Comparison of ENCODE assay signal across 17 cellular contexts in the genomic region with DNA sequence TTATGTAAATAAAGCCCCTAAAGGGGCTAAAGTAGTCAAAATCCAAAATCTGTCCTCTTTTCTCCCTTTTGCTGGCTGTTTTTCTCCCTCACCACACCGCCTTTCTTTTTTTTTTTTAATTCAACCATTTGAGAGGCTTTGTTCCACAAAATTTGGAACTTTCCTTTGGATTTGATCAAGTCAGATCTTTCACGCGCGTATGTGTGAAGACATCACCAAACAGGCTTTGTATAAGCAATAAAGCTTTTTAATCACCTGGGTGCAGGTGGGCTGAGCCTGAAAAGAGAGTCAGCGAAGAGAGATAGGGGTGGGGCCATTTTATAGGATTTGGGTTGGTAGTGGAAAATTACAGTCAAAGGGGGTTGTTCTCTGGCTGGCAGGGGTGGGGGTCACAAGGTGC. TPM values are rescaled to one million over a fixed set of nuclear protein-coding genes. Genes with fewer than 3 reads are reported as not detected.
"Had no signal": no experiment of that assay in that cellular context is flagged by ENCODE, and none has a peak within 500 bp of the region (broad histone marks: within the 10 kb centered on the region; RNA-seq: fewer than 3 reads in every experiment).

No MANE protein-coding gene starts in this region.

- H3K27ac ChIP-seq: epithelial cell of prostate, heart left ventricle, neutrophil, tibial nerve, WERI-Rb-1 had no signal

- ATAC-seq: heart left ventricle; left lobe of liver; mucosa of descending colon; naive thymus-derived CD4-positive, alpha-beta T cell; stimulated activated memory B cell treated with anti-CD40 and anti-IgM and Interleukin-4, amounts not matched to agents 10 μg/mL and 1 μg/mL and 100 μg/mL, for 72 hours had no signal

- H3K9me3 ChIP-seq: heart left ventricle, mucosa of descending colon, neutrophil, tibial nerve had no signal

- H3K36me3 ChIP-seq: heart left ventricle, neutrophil, tibial nerve had no signal

- H3K27me3 Mint-ChIP-seq: activated CD4-positive, alpha-beta memory T cell treated with anti-CD3 and anti-CD28 coated beads, Interleukin-2, amount 10 ng/mL, durations not matched to agents 7 days and 5 days; activated T-cell treated with anti-CD3 and anti-CD28 coated beads, Interleukin-2, amount 50 U/mL, for 24 hours; naive thymus-derived CD4-positive, alpha-beta T cell; stimulated activated memory B cell treated with anti-CD40 and anti-IgM and Interleukin-4, amounts not matched to agents 10 μg/mL and 1 μg/mL and 100 μg/mL, for 72 hours had no signal

- H3K4me3 ChIP-seq: heart left ventricle, mucosa of descending colon, tibial nerve had no signal

- H3K9me3 Mint-ChIP-seq: activated CD4-positive, alpha-beta memory T cell treated with anti-CD3 and anti-CD28 coated beads, Interleukin-2, amount 10 ng/mL, durations not matched to agents 7 days and 5 days; activated T-cell treated with anti-CD3 and anti-CD28 coated beads, Interleukin-2, amount 50 U/mL, for 24 hours; dendritic cell treated with granulocyte-macrophage colony-stimulating factor and Interleukin-4, amounts not matched to agents 40 ng/mL and 50 ng/mL, for 4 days; naive thymus-derived CD4-positive, alpha-beta T cell; stimulated activated memory B cell treated with anti-CD40 and anti-IgM and Interleukin-4, amounts not matched to agents 10 μg/mL and 1 μg/mL and 100 μg/mL, for 72 hours had no signal

- H3K4me3 Mint-ChIP-seq: activated CD4-positive, alpha-beta memory T cell treated with anti-CD3 and anti-CD28 coated beads, Interleukin-2, amount 10 ng/mL, durations not matched to agents 7 days and 5 days; activated T-cell treated with anti-CD3 and anti-CD28 coated beads, Interleukin-2, amount 50 U/mL, for 24 hours; dendritic cell treated with granulocyte-macrophage colony-stimulating factor and Interleukin-4, amounts not matched to agents 40 ng/mL and 50 ng/mL, for 4 days; naive thymus-derived CD4-positive, alpha-beta T cell; stimulated activated memory B cell treated with anti-CD40 and anti-IgM and Interleukin-4, amounts not matched to agents 10 μg/mL and 1 μg/mL and 100 μg/mL, for 72 hours had no signal

- H3K36me3 Mint-ChIP-seq: naive thymus-derived CD4-positive, alpha-beta T cell; stimulated activated memory B cell treated with anti-CD40 and anti-IgM and Interleukin-4, amounts not matched to agents 10 μg/mL and 1 μg/mL and 100 μg/mL, for 72 hours had no signal

- H3K27ac Mint-ChIP-seq: activated CD4-positive, alpha-beta memory T cell treated with anti-CD3 and anti-CD28 coated beads, Interleukin-2, amount 10 ng/mL, durations not matched to agents 7 days and 5 days; activated T-cell treated with anti-CD3 and anti-CD28 coated beads, Interleukin-2, amount 50 U/mL, for 24 hours; dendritic cell treated with granulocyte-macrophage colony-stimulating factor and Interleukin-4, amounts not matched to agents 40 ng/mL and 50 ng/mL, for 4 days; naive thymus-derived CD4-positive, alpha-beta T cell; stimulated activated memory B cell treated with anti-CD40 and anti-IgM and Interleukin-4, amounts not matched to agents 10 μg/mL and 1 μg/mL and 100 μg/mL, for 72 hours had no signal

- DNase-seq: activated CD4-positive, alpha-beta memory T cell treated with anti-CD3 and anti-CD28 coated beads, Interleukin-2, amount 10 ng/mL, durations not matched to agents 7 days and 5 days; activated CD4-positive, alpha-beta T cell treated with anti-CD3 and anti-CD28 coated beads for 4 hours; activated effector memory CD4-positive, alpha-beta T cell treated with Interleukin-2 at 50 U/mL for 16 hours; activated naive CD4-positive, alpha-beta T cell treated with anti-CD3 and anti-CD28 coated beads, Interleukin-2, amount 50 U/mL, for 16 hours; activated T-cell treated with anti-CD3 and anti-CD28 coated beads, Interleukin-2, amount 50 U/mL, for 24 hours; effector memory CD4-positive, alpha-beta T cell; heart left ventricle; mucosa of descending colon; naive thymus-derived CD4-positive, alpha-beta T cell; retina; WERI-Rb-1 had no signal

- H3K27me3 ChIP-seq: heart left ventricle, tibial nerve had no signal

RNA-seq across cellular contexts. Expression of gene HPDL, which starts 5.3 kb away (rescaled TPM):
- total RNA-seq: left lobe of liver had no signal
